1 cellular context compared by ENCODE assay signal in the genomic region with DNA sequence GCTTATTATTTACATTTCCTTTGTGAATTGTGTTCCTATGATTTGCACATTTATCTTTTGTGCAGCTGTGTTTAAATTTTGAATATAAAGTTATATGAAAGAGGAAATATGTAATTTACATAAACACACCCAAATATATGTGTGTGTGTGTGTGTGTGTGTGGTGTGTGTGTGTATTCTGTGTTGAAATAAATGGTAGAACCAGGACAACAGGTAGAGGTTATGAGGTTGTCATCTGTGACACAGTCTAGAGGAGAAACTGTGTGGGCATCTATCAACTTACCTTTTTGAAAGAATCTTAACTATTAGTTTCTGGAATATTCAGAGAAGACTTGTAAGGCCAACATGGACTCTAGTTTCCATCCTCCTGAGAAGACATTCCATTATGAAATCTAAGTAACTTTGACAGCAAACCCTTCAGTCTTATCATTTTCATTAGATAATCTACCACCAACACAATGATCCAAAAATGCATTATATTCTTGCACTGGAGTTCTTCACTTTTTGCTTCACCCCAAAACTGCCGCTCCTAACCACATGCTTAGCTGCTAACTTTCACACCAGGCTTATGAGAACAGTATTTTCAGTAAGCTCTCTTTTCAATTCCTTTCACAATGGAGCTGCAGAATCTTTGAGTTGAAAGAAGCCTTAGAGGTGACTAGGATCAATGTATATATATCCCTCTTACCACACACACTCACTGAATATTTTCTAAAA.
TF ChIP-seq lines count a peak whose summit lies in the region.

No MANE protein-coding gene starts in this region.

TF ChIP-seq in GM23338, 12 proteins besides CTCF, POLR2A, EP300 and RAD21 (continued from another document):
- TF ChIP-seq, protein P1, sequence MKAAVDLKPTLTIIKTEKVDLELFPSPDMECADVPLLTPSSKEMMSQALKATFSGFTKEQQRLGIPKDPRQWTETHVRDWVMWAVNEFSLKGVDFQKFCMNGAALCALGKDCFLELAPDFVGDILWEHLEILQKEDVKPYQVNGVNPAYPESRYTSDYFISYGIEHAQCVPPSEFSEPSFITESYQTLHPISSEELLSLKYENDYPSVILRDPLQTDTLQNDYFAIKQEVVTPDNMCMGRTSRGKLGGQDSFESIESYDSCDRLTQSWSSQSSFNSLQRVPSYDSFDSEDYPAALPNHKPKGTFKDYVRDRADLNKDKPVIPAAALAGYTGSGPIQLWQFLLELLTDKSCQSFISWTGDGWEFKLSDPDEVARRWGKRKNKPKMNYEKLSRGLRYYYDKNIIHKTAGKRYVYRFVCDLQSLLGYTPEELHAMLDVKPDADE (IDR thresholded peaks at IDR 0.05) = no peak
- TF ChIP-seq ZNF114 (CRISPR knock-in tag; IDR thresholded peaks at IDR 0.05) (no peak), EZH2phosphoT487 (IDR thresholded peaks at IDR 0.05; ENCODE audit: unreplicated experiment) (no peak), NANOG (IDR thresholded peaks at IDR 0.05; ENCODE audit: borderline replicate concordance) (no peak), CREB1 (CRISPR knock-in tag; IDR thresholded peaks at IDR 0.05; ENCODE audit: low read depth) (no peak), JUNB (IDR thresholded peaks at IDR 0.05; ENCODE audit: unreplicated experiment) (no peak), STAT1 (IDR thresholded peaks at IDR 0.05; ENCODE audit: unreplicated experiment) (no peak), ZNF331 (CRISPR knock-in tag; IDR thresholded peaks at IDR 0.05; ENCODE audit: low read depth) (no peak)
- TF ChIP-seq, protein P2, sequence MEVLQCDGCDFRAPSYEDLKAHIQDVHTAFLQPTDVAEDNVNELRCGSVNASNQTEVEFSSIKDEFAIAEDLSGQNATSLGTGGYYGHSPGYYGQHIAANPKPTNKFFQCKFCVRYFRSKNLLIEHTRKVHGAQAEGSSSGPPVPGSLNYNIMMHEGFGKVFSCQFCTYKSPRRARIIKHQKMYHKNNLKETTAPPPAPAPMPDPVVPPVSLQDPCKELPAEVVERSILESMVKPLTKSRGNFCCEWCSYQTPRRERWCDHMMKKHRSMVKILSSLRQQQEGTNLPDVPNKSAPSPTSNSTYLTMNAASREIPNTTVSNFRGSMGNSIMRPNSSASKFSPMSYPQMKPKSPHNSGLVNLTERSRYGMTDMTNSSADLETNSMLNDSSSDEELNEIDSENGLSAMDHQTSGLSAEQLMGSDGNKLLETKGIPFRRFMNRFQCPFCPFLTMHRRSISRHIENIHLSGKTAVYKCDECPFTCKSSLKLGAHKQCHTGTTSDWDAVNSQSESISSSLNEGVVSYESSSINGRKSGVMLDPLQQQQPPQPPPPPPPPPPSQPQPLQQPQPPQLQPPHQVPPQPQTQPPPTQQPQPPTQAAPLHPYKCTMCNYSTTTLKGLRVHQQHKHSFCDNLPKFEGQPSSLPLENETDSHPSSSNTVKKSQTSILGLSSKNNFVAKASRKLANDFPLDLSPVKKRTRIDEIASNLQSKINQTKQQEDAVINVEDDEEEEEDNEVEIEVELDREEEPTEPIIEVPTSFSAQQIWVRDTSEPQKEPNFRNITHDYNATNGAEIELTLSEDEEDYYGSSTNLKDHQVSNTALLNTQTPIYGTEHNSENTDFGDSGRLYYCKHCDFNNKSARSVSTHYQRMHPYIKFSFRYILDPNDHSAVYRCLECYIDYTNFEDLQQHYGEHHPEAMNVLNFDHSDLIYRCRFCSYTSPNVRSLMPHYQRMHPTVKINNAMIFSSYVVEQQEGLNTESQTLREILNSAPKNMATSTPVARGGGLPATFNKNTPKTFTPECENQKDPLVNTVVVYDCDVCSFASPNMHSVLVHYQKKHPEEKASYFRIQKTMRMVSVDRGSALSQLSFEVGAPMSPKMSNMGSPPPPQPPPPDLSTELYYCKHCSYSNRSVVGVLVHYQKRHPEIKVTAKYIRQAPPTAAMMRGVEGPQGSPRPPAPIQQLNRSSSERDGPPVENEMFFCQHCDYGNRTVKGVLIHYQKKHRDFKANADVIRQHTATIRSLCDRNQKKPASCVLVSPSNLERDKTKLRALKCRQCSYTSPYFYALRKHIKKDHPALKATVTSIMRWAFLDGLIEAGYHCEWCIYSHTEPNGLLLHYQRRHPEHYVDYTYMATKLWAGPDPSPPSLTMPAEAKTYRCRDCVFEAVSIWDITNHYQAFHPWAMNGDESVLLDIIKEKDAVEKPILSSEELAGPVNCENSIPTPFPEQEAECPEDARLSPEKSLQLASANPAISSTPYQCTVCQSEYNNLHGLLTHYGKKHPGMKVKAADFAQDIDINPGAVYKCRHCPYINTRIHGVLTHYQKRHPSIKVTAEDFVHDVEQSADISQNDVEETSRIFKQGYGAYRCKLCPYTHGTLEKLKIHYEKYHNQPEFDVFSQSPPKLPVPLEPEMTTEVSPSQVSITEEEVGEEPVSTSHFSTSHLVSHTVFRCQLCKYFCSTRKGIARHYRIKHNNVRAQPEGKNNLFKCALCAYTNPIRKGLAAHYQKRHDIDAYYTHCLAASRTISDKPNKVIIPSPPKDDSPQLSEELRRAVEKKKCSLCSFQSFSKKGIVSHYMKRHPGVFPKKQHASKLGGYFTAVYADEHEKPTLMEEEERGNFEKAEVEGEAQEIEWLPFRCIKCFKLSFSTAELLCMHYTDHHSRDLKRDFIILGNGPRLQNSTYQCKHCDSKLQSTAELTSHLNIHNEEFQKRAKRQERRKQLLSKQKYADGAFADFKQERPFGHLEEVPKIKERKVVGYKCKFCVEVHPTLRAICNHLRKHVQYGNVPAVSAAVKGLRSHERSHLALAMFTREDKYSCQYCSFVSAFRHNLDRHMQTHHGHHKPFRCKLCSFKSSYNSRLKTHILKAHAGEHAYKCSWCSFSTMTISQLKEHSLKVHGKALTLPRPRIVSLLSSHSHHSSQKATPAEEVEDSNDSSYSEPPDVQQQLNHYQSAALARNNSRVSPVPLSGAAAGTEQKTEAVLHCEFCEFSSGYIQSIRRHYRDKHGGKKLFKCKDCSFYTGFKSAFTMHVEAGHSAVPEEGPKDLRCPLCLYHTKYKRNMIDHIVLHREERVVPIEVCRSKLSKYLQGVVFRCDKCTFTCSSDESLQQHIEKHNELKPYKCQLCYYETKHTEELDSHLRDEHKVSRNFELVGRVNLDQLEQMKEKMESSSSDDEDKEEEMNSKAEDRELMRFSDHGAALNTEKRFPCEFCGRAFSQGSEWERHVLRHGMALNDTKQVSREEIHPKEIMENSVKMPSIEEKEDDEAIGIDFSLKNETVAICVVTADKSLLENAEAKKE (CRISPR knock-in tag; IDR thresholded peaks at IDR 0.05) = no peak
TF ChIP-seq in GM23338: peak in this region for 0.
